ENCODE assay signal across 14 cellular contexts in genomic region chr20:47773381-47773786, GRCh38. TPM values are rescaled to one million over a fixed set of nuclear protein-coding genes. Genes with fewer than 3 reads are reported as not detected.
DNase-seq lines count a peak whose midpoint lies in the region; ATAC-seq and TF ChIP-seq lines count a peak whose summit lies in the region.
"Had no signal": no experiment of that assay in that cellular context is flagged by ENCODE, and none has a peak within 500 bp of the region (broad histone marks: within the 10 kb centered on the region; RNA-seq: fewer than 3 reads in every experiment).

No MANE protein-coding gene starts in this region.

- CTCF ChIA-PET in Caco-2 (lab: Charles Lee) = interaction anchor here (0.8 to 1.7 kb wide), 3 partner anchors 13 to 847 kb away, joined by 3 to 5 read pairs (median 3); no protein-coding TSS in a partner anchor

- no TSS peak for BruUV-seq in Caco-2 (replicated peaks; lab: Mats Ljungman, UMichigan)

- POLR2A ChIA-PET in Caco-2 (lab: Charles Lee) = interaction anchor here (0.5 kb wide), 1 partner anchor 644 kb away, joined by 3 read pairs; no protein-coding TSS in a partner anchor

- H3K4me3 ChIP-seq in Caco-2 (ENCODE audit: low read depth, low read length) (no peak overlapping the region), right atrium auricular region (no peak overlapping the region)
- H3K4me3 ChIP-seq: smooth muscle cell had no signal

- H3K36me3 Mint-ChIP-seq in Caco-2 (ENCODE audit: insufficient read depth, unreplicated experiment) = peaks cover 22% of the 10 kb centered on the region
- H3K36me3 Mint-ChIP-seq in chondrocyte (ENCODE audit: low read depth) = peaks cover 9% of the 10 kb centered on the region

- no peak for ATAC-seq in GM19023 (IDR thresholded peaks at IDR 0.05; ENCODE audit: unreplicated experiment)
- ATAC-seq: naive thymus-derived CD4-positive, alpha-beta T cell had no signal

- peak overlapping the region; percentile 21 to 43 for H3K27ac ChIP-seq in right atrium auricular region

- H3K27ac Mint-ChIP-seq in Caco-2 (ENCODE audit: unreplicated experiment) = peak overlapping the region; percentile 43
- peak overlapping the region; percentile 24 for H3K27ac Mint-ChIP-seq in chondrocyte (ENCODE audit: unreplicated experiment)
- H3K27ac Mint-ChIP-seq: naive thymus-derived CD4-positive, alpha-beta T cell had no signal

- H3K27me3 ChIP-seq in Caco-2 (replicated peaks; ENCODE audit: control insufficient read depth, insufficient read depth, low read length) (no peaks in the 10 kb centered on the region), right atrium auricular region (no peaks in the 10 kb centered on the region)

- H3K27me3 Mint-ChIP-seq in Caco-2 (ENCODE audit: insufficient read depth, unreplicated experiment) (no peaks in the 10 kb centered on the region), chondrocyte (ENCODE audit: low read depth) (no peaks in the 10 kb centered on the region)

- peak; percentile 45 to 70 for DNase-seq in Caco-2
- DNase-seq in chondrocyte (ENCODE audit: low spot score) = no peak
- no peak for DNase-seq in right atrium auricular region (ENCODE audit: low spot score)
- peak; percentile 85 for DNase-seq in posterior vena cava (ENCODE audit: low spot score)
- DNase-seq in hypothalamus (lab: John Stamatoyannopoulos, UW) = no peak
- no peak for DNase-seq in DMS53 (lab: John Stamatoyannopoulos, UW)
- DNase-seq in activated gamma-delta T cell (lab: John Stamatoyannopoulos, UW) = no peak
- DNase-seq: dorsolateral prefrontal cortex; foreskin melanocyte; H9; islet precursor cell; naive thymus-derived CD4-positive, alpha-beta T cell had no signal

- intact Hi-C loops in Caco-2 (cut with micrococcal nuclease; ENCODE audit: unreplicated experiment) = no loop called here
- intact Hi-C loops in posterior vena cava (cut with DNase I) = loop anchor here in 1 of 2 donors (10.0 kb wide), 1 partner anchor 1379 kb away; no protein-coding TSS in a partner anchor

- TF ChIP-seq CTCF in Caco-2 (IDR thresholded peaks at IDR 0.05; ENCODE audit: insufficient read depth in 1 of 2, low read depth in 1 of 2, low read length in 1 of 2, severe bottlenecking in 1 of 2, unreplicated experiment in 1 of 2) (no peak), chondrocyte (IDR thresholded peaks at IDR 0.05) (no peak), right atrium auricular region (IDR thresholded peaks at IDR 0.05) (no peak)

- H3K4me1 Mint-ChIP-seq in Caco-2 (ENCODE audit: low read depth, unreplicated experiment) (peaks cover 24% of the 10 kb centered on the region), chondrocyte (ENCODE audit: low read depth) (peaks cover 14% of the 10 kb centered on the region)

- H3K9me3 Mint-ChIP-seq in Caco-2 (ENCODE audit: unreplicated experiment) (peaks cover 9% of the 10 kb centered on the region), chondrocyte (ENCODE audit: low read depth) (peaks cover 6% of the 10 kb centered on the region)

- peak overlapping the region; percentile 18 for H3K4me3 Mint-ChIP-seq in Caco-2 (ENCODE audit: unreplicated experiment)
- H3K4me3 Mint-ChIP-seq in chondrocyte (ENCODE audit: unreplicated experiment) = no peak overlapping the region
- H3K4me3 Mint-ChIP-seq: H9; naive thymus-derived CD4-positive, alpha-beta T cell had no signal

- H3K9me3 ChIP-seq in Caco-2 (no peaks in the 10 kb centered on the region), right atrium auricular region (peaks cover 0 to 19% of the 10 kb centered on the region in 2 donors)

- peaks cover 20% of the 10 kb centered on the region for H3K4me1 ChIP-seq in Caco-2
- peaks cover 0 to 10% of the 10 kb centered on the region in 2 donors for H3K4me1 ChIP-seq in right atrium auricular region

- H3K36me3 ChIP-seq in Caco-2 (ENCODE audit: control insufficient read depth, insufficient read depth, low read length) = peaks cover 2% of the 10 kb centered on the region; the same call in 1 of the 2 replicates
- H3K36me3 ChIP-seq in right atrium auricular region = no peaks in the 10 kb centered on the region

RNA-seq across cellular contexts. Expression of gene SULF2, which starts 11.9 kb away (rescaled TPM):
- total RNA-seq in Caco-2 (2022) (48.6 and 66.1 TPM in 2 replicates), chondrocyte (82.4 to 120 TPM (median 85.7 TPM) in 3 replicates), right atrium auricular region (10 to 100 TPM; 33.7 to 57.8 TPM), posterior vena cava (100 to 1,000 TPM in 1 of 2 donors, 10 to 100 TPM in 1; 89.4 to 141 TPM)

Comparison
In these comparisons a context has a peak if more than half of its experiments do, and no peak if none do; other contexts are left out.
1. DNase-seq: peak in Caco-2 (2 of 2) and posterior vena cava (single experiment); none in chondrocyte (single experiment), right atrium auricular region (single experiment), hypothalamus (0 of 51), DMS53 (single experiment) and activated gamma-delta T cell (single experiment).